16 cellular contexts compared by ENCODE assay signal in the genomic region with DNA sequence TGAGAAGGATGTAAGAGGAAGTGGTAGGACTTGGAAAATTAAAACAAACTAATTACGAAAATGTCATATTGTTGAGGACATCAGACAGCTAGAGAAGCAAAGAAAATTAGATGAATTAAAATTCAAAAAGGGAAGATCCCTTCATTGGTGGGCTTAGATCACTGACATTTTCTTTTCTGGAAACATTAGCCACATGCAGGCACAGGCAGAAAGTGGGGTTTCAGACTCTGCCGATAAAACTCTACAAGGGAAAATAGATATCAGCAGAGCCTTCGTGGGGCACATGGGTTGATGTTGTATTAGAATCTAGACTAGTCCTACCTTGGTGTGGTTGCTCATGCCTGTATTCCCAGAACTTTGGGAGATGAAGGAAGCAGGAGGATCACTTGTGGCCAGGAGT. TPM values are rescaled to one million over a fixed set of nuclear protein-coding genes. Genes with fewer than 3 reads are reported as not detected.
DNase-seq lines count a peak whose midpoint lies in the region; ATAC-seq and TF ChIP-seq lines count a peak whose summit lies in the region.
"Had no signal": no experiment of that assay in that cellular context is flagged by ENCODE, and none has a peak within 500 bp of the region (broad histone marks: within the 10 kb centered on the region; RNA-seq: fewer than 3 reads in every experiment).

No MANE protein-coding gene starts in this region.

- intact Hi-C loops in activated CD8-positive, alpha-beta T cell treated with anti-CD3 and anti-CD28 coated beads for 36 hours (cut with micrococcal nuclease): no loop called here

- H3K4me1 Mint-ChIP-seq in activated T-cell treated with anti-CD3 and anti-CD28 coated beads, Interleukin-2, amount 50 U/mL, for 72 hours (ENCODE audit: low read depth): peaks cover 56% of the 10 kb centered on the region
- H3K4me1 Mint-ChIP-seq in activated CD8-positive, alpha-beta T cell treated with anti-CD3 and anti-CD28 coated beads for 36 hours (ENCODE audit: low read depth): peaks cover 63% of the 10 kb centered on the region
- peaks cover 22% of the 10 kb centered on the region for H3K4me1 Mint-ChIP-seq in nephron progenitor cell
- peaks cover 27 to 40% of the 10 kb centered on the region in 2 donors for H3K4me1 Mint-ChIP-seq in stimulated activated naive B cell treated with anti-CD40 and anti-IgM and Interleukin-4, amounts not matched to agents 10 μg/mL and 1 μg/mL and 100 μg/mL, for 72 hours
- peaks cover 43% of the 10 kb centered on the region for H3K4me1 Mint-ChIP-seq in T-helper 2 cell treated with Interferon-gamma antibody and Interleukin-4, amounts not matched to agents 5 μg/mL and 100 μg/mL, for 36 hours (ENCODE audit: low read depth)
- H3K4me1 Mint-ChIP-seq: H9 had no signal

- POLR2A ChIA-PET in activated CD8-positive, alpha-beta T cell treated with anti-CD3 and anti-CD28 coated beads for 36 hours (lab: Charles Lee): interaction anchor here (1.5 kb wide), 1 partner anchor 46 kb away, joined by 4 read pairs; no protein-coding TSS in a partner anchor

- no peaks in the 10 kb centered on the region for H3K36me3 Mint-ChIP-seq in activated T-cell treated with anti-CD3 and anti-CD28 coated beads, Interleukin-2, amount 50 U/mL, for 72 hours (ENCODE audit: insufficient read depth in 2 of 2)
- H3K36me3 Mint-ChIP-seq in activated CD8-positive, alpha-beta T cell treated with anti-CD3 and anti-CD28 coated beads for 36 hours (ENCODE audit: low read depth): no peaks in the 10 kb centered on the region
- H3K36me3 Mint-ChIP-seq in nephron progenitor cell (ENCODE audit: low read depth): no peaks in the 10 kb centered on the region
- H3K36me3 Mint-ChIP-seq in stimulated activated naive B cell treated with anti-CD40 and anti-IgM and Interleukin-4, amounts not matched to agents 10 μg/mL and 1 μg/mL and 100 μg/mL, for 72 hours: no peaks in the 10 kb centered on the region
- peaks cover 8% of the 10 kb centered on the region for H3K36me3 Mint-ChIP-seq in T-helper 2 cell treated with Interferon-gamma antibody and Interleukin-4, amounts not matched to agents 5 μg/mL and 100 μg/mL, for 36 hours (ENCODE audit: low read depth)
- H3K36me3 Mint-ChIP-seq: CD4-positive, CD25-positive, alpha-beta regulatory T cell had no signal

- H3K4me3 Mint-ChIP-seq in activated T-cell treated with anti-CD3 and anti-CD28 coated beads, Interleukin-2, amount 50 U/mL, for 72 hours: no peak overlapping the region
- H3K4me3 Mint-ChIP-seq in activated CD8-positive, alpha-beta T cell treated with anti-CD3 and anti-CD28 coated beads for 36 hours: no peak overlapping the region
- no peak overlapping the region for H3K4me3 Mint-ChIP-seq in nephron progenitor cell
- no peak overlapping the region for H3K4me3 Mint-ChIP-seq in stimulated activated naive B cell treated with anti-CD40 and anti-IgM and Interleukin-4, amounts not matched to agents 10 μg/mL and 1 μg/mL and 100 μg/mL, for 72 hours
- H3K4me3 Mint-ChIP-seq in T-helper 2 cell treated with Interferon-gamma antibody and Interleukin-4, amounts not matched to agents 5 μg/mL and 100 μg/mL, for 36 hours: no peak overlapping the region
- H3K4me3 Mint-ChIP-seq: GM23338, H9 had no signal

- no peak for ATAC-seq in activated T-cell treated with anti-CD3 and anti-CD28 coated beads, Interleukin-2, amount 50 U/mL, for 72 hours (replicated peaks in 1 of 2)
- peak; percentile 60 for ATAC-seq in activated CD8-positive, alpha-beta T cell treated with anti-CD3 and anti-CD28 coated beads for 36 hours
- ATAC-seq in stimulated activated naive B cell treated with anti-CD40 and anti-IgM and Interleukin-4, amounts not matched to agents 10 μg/mL and 1 μg/mL and 100 μg/mL, for 72 hours (replicated peaks): peak; percentile 55 to 56
- ATAC-seq in GM21529 (IDR thresholded peaks at IDR 0.05; ENCODE audit: unreplicated experiment): no peak
- ATAC-seq: GM23338 had no signal

- CTCF ChIA-PET in activated CD8-positive, alpha-beta T cell treated with anti-CD3 and anti-CD28 coated beads for 36 hours (lab: Charles Lee): interaction anchor here (1.3 kb wide), 1 partner anchor 10 kb away, joined by 4 read pairs; no protein-coding TSS in a partner anchor

- DNase-seq in activated T-cell treated with anti-CD3 and anti-CD28 coated beads, Interleukin-2, amount 50 U/mL, for 72 hours: no peak
- DNase-seq in activated T-cell treated with anti-CD3 and anti-CD28 coated beads, Interleukin-2, amount 50 U/mL, for 1 hour: no peak
- DNase-seq in activated CD8-positive, alpha-beta T cell treated with anti-CD3 and anti-CD28 coated beads for 36 hours: peak; percentile 31
- DNase-seq in nephron progenitor cell (no peak), H4 (ENCODE audit: low spot score) (no peak)
- no peak for DNase-seq in stimulated activated naive B cell treated with anti-CD40 and anti-IgM and Interleukin-4, amounts not matched to agents 10 μg/mL and 1 μg/mL and 100 μg/mL, for 72 hours
- DNase-seq in T-helper 2 cell treated with Interferon-gamma antibody and Interleukin-4, amounts not matched to agents 5 μg/mL and 100 μg/mL, for 36 hours (ENCODE audit: low spot score): no peak
- DNase-seq: ACHN; CD4-positive, CD25-positive, alpha-beta regulatory T cell; DMS53; GF-D8; H9 had no signal

- no peaks in the 10 kb centered on the region for H3K9me3 Mint-ChIP-seq in activated T-cell treated with anti-CD3 and anti-CD28 coated beads, Interleukin-2, amount 50 U/mL, for 72 hours
- no peaks in the 10 kb centered on the region for H3K9me3 Mint-ChIP-seq in activated CD8-positive, alpha-beta T cell treated with anti-CD3 and anti-CD28 coated beads for 36 hours
- H3K9me3 Mint-ChIP-seq in nephron progenitor cell: no peaks in the 10 kb centered on the region
- no peaks in the 10 kb centered on the region for H3K9me3 Mint-ChIP-seq in stimulated activated naive B cell treated with anti-CD40 and anti-IgM and Interleukin-4, amounts not matched to agents 10 μg/mL and 1 μg/mL and 100 μg/mL, for 72 hours
- H3K9me3 Mint-ChIP-seq in T-helper 2 cell treated with Interferon-gamma antibody and Interleukin-4, amounts not matched to agents 5 μg/mL and 100 μg/mL, for 36 hours: no peaks in the 10 kb centered on the region
- H3K9me3 Mint-ChIP-seq: GM23338, H9 had no signal

- H3K27ac Mint-ChIP-seq in activated T-cell treated with anti-CD3 and anti-CD28 coated beads, Interleukin-2, amount 50 U/mL, for 72 hours: peak overlapping the region; percentile 51
- no peak overlapping the region for H3K27ac Mint-ChIP-seq in activated CD8-positive, alpha-beta T cell treated with anti-CD3 and anti-CD28 coated beads for 36 hours
- peak overlapping the region; percentile 12 for H3K27ac Mint-ChIP-seq in nephron progenitor cell
- H3K27ac Mint-ChIP-seq in stimulated activated naive B cell treated with anti-CD40 and anti-IgM and Interleukin-4, amounts not matched to agents 10 μg/mL and 1 μg/mL and 100 μg/mL, for 72 hours: no peak overlapping the region
- H3K27ac Mint-ChIP-seq in T-helper 2 cell treated with Interferon-gamma antibody and Interleukin-4, amounts not matched to agents 5 μg/mL and 100 μg/mL, for 36 hours: no peak overlapping the region
- H3K27ac Mint-ChIP-seq: GM23338, H9 had no signal

- H3K27me3 Mint-ChIP-seq in activated T-cell treated with anti-CD3 and anti-CD28 coated beads, Interleukin-2, amount 50 U/mL, for 72 hours (ENCODE audit: low read depth): no peaks in the 10 kb centered on the region
- H3K27me3 Mint-ChIP-seq in activated CD8-positive, alpha-beta T cell treated with anti-CD3 and anti-CD28 coated beads for 36 hours: no peaks in the 10 kb centered on the region
- no peaks in the 10 kb centered on the region for H3K27me3 Mint-ChIP-seq in nephron progenitor cell (ENCODE audit: low read depth, poor library complexity)
- H3K27me3 Mint-ChIP-seq in stimulated activated naive B cell treated with anti-CD40 and anti-IgM and Interleukin-4, amounts not matched to agents 10 μg/mL and 1 μg/mL and 100 μg/mL, for 72 hours: peaks cover 12 to 25% of the 10 kb centered on the region in 2 donors
- no peaks in the 10 kb centered on the region for H3K27me3 Mint-ChIP-seq in T-helper 2 cell treated with Interferon-gamma antibody and Interleukin-4, amounts not matched to agents 5 μg/mL and 100 μg/mL, for 36 hours (ENCODE audit: low read depth)
- H3K27me3 Mint-ChIP-seq: CD4-positive, CD25-positive, alpha-beta regulatory T cell had no signal

- no peak for TF ChIP-seq CTCF in activated CD8-positive, alpha-beta T cell treated with anti-CD3 and anti-CD28 coated beads for 36 hours (IDR thresholded peaks at IDR 0.05)
- no peak for TF ChIP-seq CTCF in nephron progenitor cell (IDR thresholded peaks at IDR 0.05)

RNA-seq across cellular contexts. Expression of gene RGS1, which starts 12.4 kb away (rescaled TPM):
- total RNA-seq in activated T-cell treated with anti-CD3 and anti-CD28 coated beads, Interleukin-2, amount 50 U/mL, for 72 hours: 10 to 100 TPM; 25.8 to 30.7 TPM
- total RNA-seq in activated CD8-positive, alpha-beta T cell treated with anti-CD3 and anti-CD28 coated beads for 36 hours: 10 to 100 TPM; 27.5 to 29.4 TPM
- total RNA-seq in H4 (2014; rRNA removed; shearing (Covaris generic)): 2.4 and 4.5 TPM in 2 replicates
- total RNA-seq: A172, GM23338, H9, HT1080 had no signal

Comparison
In these comparisons a context has a peak if more than half of its experiments do, and no peak if none do; other contexts are left out.
1. ATAC-seq: peak in activated CD8-positive, alpha-beta T cell treated with anti-CD3 and anti-CD28 coated beads for 36 hours (single experiment) and stimulated activated naive B cell treated with anti-CD40 and anti-IgM and Interleukin-4, amounts not matched to agents 10 μg/mL and 1 μg/mL and 100 μg/mL, for 72 hours (2 of 2); none in activated T-cell treated with anti-CD3 and anti-CD28 coated beads, Interleukin-2, amount 50 U/mL, for 72 hours (0 of 2) and GM21529 (single experiment).
2. H3K27ac Mint-ChIP-seq: peak in activated T-cell treated with anti-CD3 and anti-CD28 coated beads, Interleukin-2, amount 50 U/mL, for 72 hours (single experiment) and nephron progenitor cell (single experiment); none in activated CD8-positive, alpha-beta T cell treated with anti-CD3 and anti-CD28 coated beads for 36 hours (single experiment), stimulated activated naive B cell treated with anti-CD40 and anti-IgM and Interleukin-4, amounts not matched to agents 10 μg/mL and 1 μg/mL and 100 μg/mL, for 72 hours (single experiment) and T-helper 2 cell treated with Interferon-gamma antibody and Interleukin-4, amounts not matched to agents 5 μg/mL and 100 μg/mL, for 36 hours (single experiment).